Comparison of ENCODE assay signal across 10 cellular contexts in the genomic region with DNA sequence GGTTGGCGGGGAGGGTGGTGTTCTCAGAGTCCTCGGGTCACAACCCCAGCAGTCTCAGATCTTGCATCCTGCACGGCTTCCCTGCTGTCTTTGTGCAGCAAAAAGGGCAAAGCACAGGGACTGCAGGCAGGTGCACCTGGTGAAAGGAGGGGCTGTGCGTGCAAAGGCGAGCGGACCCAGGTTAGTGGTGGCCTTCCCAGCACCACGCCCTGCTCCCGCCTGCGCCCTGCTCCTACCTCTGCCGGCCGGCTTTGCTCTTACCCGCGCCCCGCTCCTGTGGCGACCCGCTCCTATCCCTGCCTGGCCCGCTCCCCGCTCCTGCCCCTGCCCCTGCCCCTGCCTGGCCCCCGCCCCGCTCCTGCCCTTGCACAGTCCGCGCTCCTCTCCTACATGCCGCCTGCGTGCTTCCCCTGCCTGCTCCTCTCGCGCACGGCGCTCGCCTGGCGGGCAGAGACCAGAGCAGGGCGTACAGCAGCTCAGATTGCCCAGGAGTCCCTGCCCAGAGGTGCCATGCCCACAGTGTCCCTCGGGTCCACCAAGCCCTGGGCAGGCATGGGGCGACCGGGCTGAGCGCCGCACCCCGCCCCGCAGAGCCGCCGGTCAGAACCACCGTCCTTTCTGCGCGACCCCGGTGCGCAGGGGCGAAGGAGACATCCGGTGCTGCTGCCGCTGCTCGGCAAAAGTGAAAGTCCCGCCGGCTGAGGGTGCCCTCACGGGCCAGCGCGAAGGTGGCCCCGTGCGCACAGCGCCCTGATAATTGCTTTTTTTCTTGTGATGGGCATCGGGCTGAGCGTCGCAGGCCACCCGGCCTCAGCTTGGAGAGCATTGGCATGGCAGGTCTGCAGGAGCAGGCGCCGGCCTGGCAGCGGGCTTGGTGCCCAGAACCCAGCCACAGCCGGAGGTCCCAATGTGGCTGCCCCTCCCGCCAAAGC. TPM values are rescaled to one million over a fixed set of nuclear protein-coding genes. Genes with fewer than 3 reads are reported as not detected.
A peak's percentile ranks its signal among the peaks of the same experiment; 100 is the strongest.
DNase-seq lines count a peak whose midpoint lies in the region; ATAC-seq and TF ChIP-seq lines count a peak whose summit lies in the region.
"Not testable (repeated sequence)": the region's sequence is repeated elsewhere in the genome, so short reads cannot be mapped to it uniquely, and the experiment has no call there.
"Had no signal": no experiment of that assay in that cellular context is flagged by ENCODE, and none has a peak within 500 bp of the region (broad histone marks: within the 10 kb centered on the region; RNA-seq: fewer than 3 reads in every experiment).

No MANE protein-coding gene starts in this region.

- H3K9me3 Mint-ChIP-seq in activated T-cell treated with anti-CD3 and anti-CD28 coated beads, Interleukin-2, amount 50 U/mL, for 72 hours: not testable (repeated sequence)

- CTCF ChIA-PET in AG04450 (lab: Charles Lee); SK-N-SH (lab: Yijun Ruan, JAX): not testable (repeated sequence)

- H3K4me1 ChIP-seq in SK-N-SH (ENCODE audit: control insufficient read depth in 1 of 2, insufficient read depth in 2 of 2, low read depth in 1 of 2, low read length in 1 of 2); left lung: not testable (repeated sequence)

- TF ChIP-seq RAD21 in SK-N-SH (IDR thresholded peaks at IDR 0.05; ENCODE audit: low read length): not testable (repeated sequence)

- intact Hi-C loops in left lung (cut with DNase I): not testable (repeated sequence)

- WGBS in SK-N-SH (ENCODE audit: low lambda C conversion rate): 83% methylated on average over 2 of the region's 66 CpGs

- H3K4me2 ChIP-seq in SK-N-SH: peak overlapping the region; percentile 59; the same call in 1 of the 2 replicates

- H3F3A ChIP-seq in SK-N-SH (replicated peaks; ENCODE audit: insufficient read depth): not testable (repeated sequence)

- not testable (repeated sequence) for H3K27ac Mint-ChIP-seq in activated T-cell treated with anti-CD3 and anti-CD28 coated beads, Interleukin-2, amount 50 U/mL, for 72 hours

- ATAC-seq in GM18861 (IDR thresholded peaks at IDR 0.05; ENCODE audit: unreplicated experiment) (peak; percentile 47), HG03097 (IDR thresholded peaks at IDR 0.05; ENCODE audit: low FRiP score, unreplicated experiment) (peak; percentile 65), left lung (peak; percentile 32)
- ATAC-seq in activated T-cell treated with anti-CD3 and anti-CD28 coated beads, Interleukin-2, amount 50 U/mL, for 72 hours (replicated peaks in 1 of 2): peak; percentile 75 to 76

- peak overlapping the region; percentile 79 to 80 for H3K4me3 Mint-ChIP-seq in activated T-cell treated with anti-CD3 and anti-CD28 coated beads, Interleukin-2, amount 50 U/mL, for 72 hours

- not testable (repeated sequence) for H3K27me3 ChIP-seq in AG04450 (ENCODE audit: control insufficient read depth, insufficient read depth, low read length); SK-N-SH (ENCODE audit: insufficient read depth)
- peaks cover 0 to 20% of the 10 kb centered on the region in 2 donors for H3K27me3 ChIP-seq in left lung

- not testable (repeated sequence) for H3K27me3 Mint-ChIP-seq in activated T-cell treated with anti-CD3 and anti-CD28 coated beads, Interleukin-2, amount 50 U/mL, for 72 hours (ENCODE audit: low read depth)

- H3K36me3 Mint-ChIP-seq in activated T-cell treated with anti-CD3 and anti-CD28 coated beads, Interleukin-2, amount 50 U/mL, for 72 hours (ENCODE audit: insufficient read depth in 2 of 2): not testable (repeated sequence)

- not testable (repeated sequence) for DNase-seq in AG04450 (ENCODE audit: low read depth, low spot score); left lung
- DNase-seq in SK-N-SH: peak; percentile 36
- peak; percentile 66 to 72 for DNase-seq in activated T-cell treated with anti-CD3 and anti-CD28 coated beads, Interleukin-2, amount 50 U/mL, for 72 hours
- peak; percentile 19 for DNase-seq in effector CD4-positive, alpha-beta T cell
- DNase-seq in stimulated activated CD4-positive, alpha-beta T cell treated with anti-CD3 and anti-CD28 coated beads, Interleukin-15, amount 100 ng/mL, for 24 hours: peak; percentile 69

- H4K20me1 ChIP-seq in SK-N-SH (ENCODE audit: insufficient read depth): not testable (repeated sequence)

- not testable (repeated sequence) for H3K79me2 ChIP-seq in SK-N-SH (ENCODE audit: insufficient read depth)

- H3K4me1 Mint-ChIP-seq in activated T-cell treated with anti-CD3 and anti-CD28 coated beads, Interleukin-2, amount 50 U/mL, for 72 hours (ENCODE audit: low read depth): not testable (repeated sequence)

- not testable (repeated sequence) for TF ChIP-seq EP300 in SK-N-SH (IDR thresholded peaks at IDR 0.05; ENCODE audit: borderline replicate concordance in 1 of 2, low read depth in 1 of 2, low read length in 1 of 2)

- not testable (repeated sequence) for H3K9ac ChIP-seq in SK-N-SH

- H3K27ac ChIP-seq in AG04450 (ENCODE audit: low read depth, low read length); SK-N-SH (ENCODE audit: low read depth in 2 of 2, low read length in 1 of 2); left lung: not testable (repeated sequence)

- H2AFZ ChIP-seq in SK-N-SH (ENCODE audit: low read depth): not testable (repeated sequence)

- H3K4me3 ChIP-seq in AG04450 (ENCODE audit: low read depth, low read length): peak overlapping the region; percentile 53
- H3K4me3 ChIP-seq in SK-N-SH (ENCODE audit: low read depth in 2 of 2, low read length in 1 of 2): peak overlapping the region in 1 of 2 experiments; percentile 46; a peak in 2 of 4 replicates
- H3K4me3 ChIP-seq in left lung: peak overlapping the region; percentile 22 to 35

- H3K36me3 ChIP-seq in SK-N-SH (replicated peaks in 1 of 2; ENCODE audit: control insufficient read depth in 1 of 2, insufficient read depth in 2 of 2, low read length in 1 of 2); left lung: not testable (repeated sequence)

- H3K9me3 ChIP-seq in AG04450 (ENCODE audit: control insufficient read depth, insufficient read depth, low read length); SK-N-SH; left lung: not testable (repeated sequence)

- H3K9me2 ChIP-seq in SK-N-SH: not testable (repeated sequence)

- POLR2A ChIA-PET in AG04450 (lab: Yijun Ruan, JAX); SK-N-SH (lab: Yijun Ruan, JAX): not testable (repeated sequence)

- not testable (repeated sequence) for TF ChIP-seq CTCF in AG04450 (IDR thresholded peaks at IDR 0.05; ENCODE audit: low read depth, low read length); SK-N-SH (IDR thresholded peaks at IDR 0.05); left lung (IDR thresholded peaks at IDR 0.05)

RNA-seq across cellular contexts. Expression of a gene that starts 52.0 kb away (rescaled TPM):
- polyA plus RNA-seq in AG04450 (2011; rRNA removed) (not detected in 2 replicates), SK-N-SH (2012; rRNA removed) (not detected in 2 replicates)
- polyA minus RNA-seq in AG04450 (2011; rRNA and poly(A)+ RNA removed): not detected in 2 replicates
- not detected in 2 replicates for polyA plus RNA-seq in SK-N-SH (2012; cell fraction: cytosol; rRNA removed)
- not detected in 2 replicates for polyA plus RNA-seq in SK-N-SH (2012; cell fraction: nucleus; rRNA removed)
- not detected for total RNA-seq in activated T-cell treated with anti-CD3 and anti-CD28 coated beads, Interleukin-2, amount 50 U/mL, for 72 hours
- not detected for total RNA-seq in left lung
- total RNA-seq: M059J had no signal
- polyA plus RNA-seq: A549 had no signal
